ENCODE assay signal across 23 cellular contexts in genomic region chr2:136434251-136434715, GRCh38.
"Had no signal": no experiment of that assay in that cellular context is flagged by ENCODE, and none has a peak within 500 bp of the region (broad histone marks: within the 10 kb centered on the region; RNA-seq: fewer than 3 reads in every experiment).

No MANE protein-coding gene starts in this region.

- H3K9me3 ChIP-seq: ascending aorta, neutrophil, testis, transverse colon had no signal

- H3K36me3 ChIP-seq: ascending aorta, neutrophil, transverse colon, WERI-Rb-1 had no signal

- H3K27ac ChIP-seq: ascending aorta, neutrophil, skin epidermis, testis, transverse colon, WERI-Rb-1 had no signal

- ATAC-seq: left ventricle myocardium superior; sciatic nerve; stimulated activated naive CD8-positive, alpha-beta T cell treated with anti-CD3 and anti-CD28 coated beads, Interleukin-15, Interleukin-2, amounts not matched to agents 100 U/mL and 50 U/mL, for 24 hours had no signal

- H3K27me3 ChIP-seq: ascending aorta, testis, transverse colon had no signal

- H3K4me3 ChIP-seq: ascending aorta, skin epidermis, testis, transverse colon had no signal

- DNase-seq: activated CD4-positive, alpha-beta memory T cell treated with anti-CD3 and anti-CD28 coated beads for 36 hours; activated CD4-positive, alpha-beta T cell treated with anti-CD3 and anti-CD28 coated beads, Interleukin-2, amount 10 ng/mL, durations not matched to agents 24 days and 14 days; activated CD4-positive, CD25-positive, alpha-beta regulatory T cell treated with anti-CD3 and anti-CD28 coated beads, Interleukin-2, amount 50 U/mL, for 72 hours; activated CD8-positive, alpha-beta memory T cell treated with anti-CD3 and anti-CD28 coated beads, Interleukin-2, amount 50 U/mL, for 4 hours; activated effector memory CD4-positive, alpha-beta T cell treated with anti-CD3 and anti-CD28 coated beads, Interleukin-2, amount 50 U/mL, for 16 hours; activated naive CD4-positive, alpha-beta T cell treated with anti-CD3 and anti-CD28 coated beads for 36 hours; activated naive CD8-positive, alpha-beta T cell treated with anti-CD3 and anti-CD28 coated beads, Interleukin-2, amount 10 ng/mL, durations not matched to agents 7 days and 5 days; activated T-cell treated with anti-CD3 and anti-CD28 coated beads, Interleukin-2, amount 50 U/mL, for 1 hour; central memory CD4-positive, alpha-beta T cell; left ventricle myocardium superior; naive B cell; nephron progenitor cell; stimulated activated CD4-positive, alpha-beta T cell treated with anti-CD3 and anti-CD28 coated beads, Interleukin-12 subunit alpha, Interleukin-12 subunit beta, amount 100 ng/mL, for 4 hours; stimulated activated CD4-positive, alpha-beta T cell treated with anti-CD3 and anti-CD28 coated beads, Interleukin-4, amount 100 ng/mL, for 1 hour; stimulated activated naive CD8-positive, alpha-beta T cell treated with anti-CD3 and anti-CD28 coated beads, Interleukin-15, Interleukin-2, amounts not matched to agents 100 U/mL and 50 U/mL, for 24 hours; T-helper 9 cell; testis; transverse colon; WERI-Rb-1 had no signal

- H3K4me1 ChIP-seq: ascending aorta, testis, transverse colon had no signal
